Comparison of ENCODE assay signal across 11 cellular contexts in the genomic region with DNA sequence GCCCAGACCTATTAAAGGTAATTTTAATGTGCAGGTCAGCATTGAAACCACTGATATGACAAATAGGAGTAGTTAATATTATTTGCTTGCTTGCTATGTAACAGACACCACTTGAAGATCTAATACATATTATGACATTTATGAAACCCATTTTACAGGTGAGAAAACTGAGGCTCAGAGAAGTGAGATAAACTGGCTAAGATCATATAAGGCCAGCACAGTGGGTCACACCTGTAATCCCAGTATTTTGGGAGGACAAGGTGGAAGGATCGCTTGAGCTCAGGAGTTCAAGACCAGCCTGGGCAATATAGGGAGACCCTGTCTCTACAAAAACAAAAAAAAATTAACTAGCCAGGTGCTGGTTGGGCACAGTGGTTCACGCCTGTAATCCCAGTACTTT. TPM values are rescaled to one million over a fixed set of nuclear protein-coding genes. Genes with fewer than 3 reads are reported as not detected.
"Had no signal": no experiment of that assay in that cellular context is flagged by ENCODE, and none has a peak within 500 bp of the region (broad histone marks: within the 10 kb centered on the region; RNA-seq: fewer than 3 reads in every experiment).

No MANE protein-coding gene starts in this region.

- H3K9ac ChIP-seq: KMS-11 had no signal

- DNase-seq: H7, HFFc6, IMR-90, KBM-7 had no signal

- H3K27ac ChIP-seq: HL-60, KMS-11 had no signal

- H3K4me1 ChIP-seq: HAP-1 had no signal

- H3K4me3 ChIP-seq: GM23338, HAP-1 had no signal

- H3K9me3 ChIP-seq: HAP-1 had no signal

- H3K36me3 ChIP-seq: HAP-1 had no signal

- ATAC-seq: GM23338, HCT116 had no signal

- H3K4me2 ChIP-seq: GM23338, KMS-11 had no signal

RNA-seq across cellular contexts. Expression of gene KNG1, which starts 33.2 kb away (rescaled TPM):
- total RNA-seq: H4, H7, HFFc6, HT1080, IMR-90 had no signal
- polyA plus RNA-seq: GM23338, IMR-90 had no signal
